ENCODE assay signal across 9 cellular contexts in the genomic region with DNA sequence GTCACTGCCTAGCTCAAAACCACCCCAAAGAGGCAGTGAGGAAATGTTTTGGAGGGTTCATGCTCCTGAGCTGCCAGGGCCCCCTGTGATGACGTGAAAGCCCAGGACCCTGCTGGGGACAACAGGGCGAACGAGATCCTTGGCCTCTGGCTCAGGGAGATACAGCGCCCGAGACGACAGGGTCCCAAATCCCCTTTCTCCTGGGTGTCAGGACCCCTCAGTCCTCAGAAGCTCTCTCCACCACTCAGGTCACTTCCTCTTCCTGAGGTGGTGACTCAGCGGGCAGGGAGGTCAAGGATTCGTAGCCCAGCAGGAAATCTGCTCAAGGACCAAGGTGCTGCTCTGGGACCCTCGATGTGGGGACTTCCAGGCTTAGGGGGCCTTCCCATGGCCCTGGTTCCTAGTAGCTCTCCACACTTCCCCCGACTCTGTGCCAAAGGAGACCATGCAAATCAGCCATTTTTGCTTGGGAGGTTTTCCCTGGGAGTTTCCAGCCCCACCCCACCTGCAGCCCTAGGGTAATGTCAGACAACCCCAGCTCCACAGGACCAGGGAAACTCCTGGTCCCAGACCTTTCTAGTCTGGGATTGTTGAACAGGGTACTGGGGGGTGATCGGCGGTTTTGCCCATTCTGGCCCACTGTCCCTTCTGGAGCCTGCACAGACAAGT. TPM values are rescaled to one million over a fixed set of nuclear protein-coding genes. Genes with fewer than 3 reads are reported as not detected.
A peak's percentile ranks its signal among the peaks of the same experiment; 100 is the strongest.
DNase-seq lines count a peak whose midpoint lies in the region; ATAC-seq and TF ChIP-seq lines count a peak whose summit lies in the region.
"Had no signal": no experiment of that assay in that cellular context is flagged by ENCODE, and none has a peak within 500 bp of the region (broad histone marks: within the 10 kb centered on the region; RNA-seq: fewer than 3 reads in every experiment).

No MANE protein-coding gene starts in this region.

- H3K27ac Mint-ChIP-seq in endothelial cell (ENCODE audit: unreplicated experiment): peak overlapping the region; percentile 70

- H3K27me3 ChIP-seq in Panc1 (ENCODE audit: control insufficient read depth, insufficient read depth, low read length) (no peaks in the 10 kb centered on the region), prostate gland (replicated peaks; ENCODE audit: insufficient read depth) (no peaks in the 10 kb centered on the region)

- H3K9me3 ChIP-seq in Panc1 (ENCODE audit: control insufficient read depth, insufficient read depth, low read depth, low read length) (no peaks in the 10 kb centered on the region), prostate gland (no peaks in the 10 kb centered on the region)

- H3K36me3 ChIP-seq in Panc1 (ENCODE audit: control insufficient read depth, insufficient read depth, low read length) (peaks cover 3% of the 10 kb centered on the region; the same call in 1 of the 2 replicates), prostate gland (no peaks in the 10 kb centered on the region)

- H3K27me3 Mint-ChIP-seq in endothelial cell (ENCODE audit: unreplicated experiment): peaks cover 14% of the 10 kb centered on the region

- CTCF ChIA-PET in Panc1 (lab: Charles Lee): interaction anchor here (1.9 kb wide), 1 partner anchor 17 kb away, joined by 9 read pairs; no protein-coding TSS in a partner anchor

- TF ChIP-seq POLR2A in prostate gland (IDR thresholded peaks at IDR 0.05): no peak

- H3K36me3 Mint-ChIP-seq in endothelial cell (ENCODE audit: low read depth, unreplicated experiment): no peaks in the 10 kb centered on the region

- H3K4me3 Mint-ChIP-seq in endothelial cell (ENCODE audit: unreplicated experiment): no peak overlapping the region

- intact Hi-C loops in Panc1 (cut with micrococcal nuclease; ENCODE audit: unreplicated experiment): no loop called here
- intact Hi-C loops in prostate gland (cut with DNase I): no loop called here

- BruUV-seq in Panc1 (replicated peaks; lab: Mats Ljungman, UMichigan): no TSS peak

- TF ChIP-seq CTCF in Panc1 (IDR thresholded peaks at IDR 0.05): no peak
- no peak for TF ChIP-seq CTCF in endothelial cell (IDR thresholded peaks at IDR 0.05; ENCODE audit: unreplicated experiment)
- TF ChIP-seq CTCF in prostate gland (IDR thresholded peaks at IDR 0.05): no peak

- peaks cover 34% of the 10 kb centered on the region for H3K4me1 Mint-ChIP-seq in endothelial cell (ENCODE audit: unreplicated experiment)

- DNase-seq in EL (peak; percentile 58), Panc1 (ENCODE audit: low read depth, low spot score) (no peak), endothelial cell (ENCODE audit: low spot score) (no peak), prostate gland (ENCODE audit: low spot score) (no peak), NCI-H1105 (lab: John Stamatoyannopoulos, UW) (no peak), NCI-H524 treated with DMSO at 0.1 percent for 48 hours (lab: John Stamatoyannopoulos, UW) (no peak), iPS-NIHi7 (ENCODE audit: extremely low spot score) (no peak)

- H3K4me3 ChIP-seq in Panc1 (ENCODE audit: low read depth in 2 of 2, low read length in 2 of 2): peak overlapping the region; percentile 1 to 43; a peak in 1 of 4 replicates
- H3K4me3 ChIP-seq in prostate gland: no peak overlapping the region

- in situ Hi-C loops in Panc1 (cut with HindIII; ENCODE audit: low pct_unique_long_range_greater_than_20kb, low sequenced_read_pairs): no loop called here

- H3K4me1 ChIP-seq in Panc1 (ENCODE audit: control insufficient read depth, insufficient read depth, low read length): peaks cover 97% of the 10 kb centered on the region
- peaks cover 83% of the 10 kb centered on the region for H3K4me1 ChIP-seq in prostate gland (replicated peaks)

- H3K9me3 Mint-ChIP-seq in endothelial cell (ENCODE audit: unreplicated experiment): no peaks in the 10 kb centered on the region

- 31% methylated on average over 12 of the region's 12 CpGs for WGBS in prostate gland

- H3K27ac ChIP-seq in Panc1 (ENCODE audit: low read length) (peak overlapping the region; percentile 99), prostate gland (peak overlapping the region; percentile 92 to 97)

- no peak for ATAC-seq in Panc1
- no peak for ATAC-seq in HG03159 (IDR thresholded peaks at IDR 0.05; ENCODE audit: unreplicated experiment)

- POLR2A ChIA-PET in Panc1 (lab: Charles Lee): interaction anchor here (0.7 to 1.7 kb wide), 3 partner anchors 10 to 13 kb away, joined by 3 to 11 read pairs (median 6); a partner anchor contains a TSS

RNA-seq across cellular contexts. Expression of a gene that starts 12.8 kb away (rescaled TPM):
- total RNA-seq in Panc1 (2021; ENCODE audit: unreplicated experiment): 234 TPM
- polyA plus RNA-seq in Panc1 (2012; ENCODE audit: insufficient read length): 207 TPM
- total RNA-seq in endothelial cell (ENCODE audit: unreplicated experiment): 16.5 TPM
- 10 to 100 TPM; 46.6 to 56.8 TPM for total RNA-seq in prostate gland

RNA-seq across cellular contexts. Expression of a gene that starts 29.2 kb away (rescaled TPM):
- total RNA-seq in Panc1 (2021; ENCODE audit: unreplicated experiment) (not detected), endothelial cell (ENCODE audit: unreplicated experiment) (not detected), prostate gland (under 1 TPM in 1 of 2 donors, not detected in 1; 0.17 TPM)
- not detected for polyA plus RNA-seq in Panc1 (2012; ENCODE audit: insufficient read length)
- total RNA-seq: pulmonary artery endothelial cell had no signal

RNA-seq across cellular contexts. Expression of a gene that starts 43.2 kb away (rescaled TPM):
- total RNA-seq in Panc1 (2021; ENCODE audit: unreplicated experiment): 0.92 TPM
- polyA plus RNA-seq in Panc1 (2012; ENCODE audit: insufficient read length): 4.6 TPM
- total RNA-seq in endothelial cell (ENCODE audit: unreplicated experiment): not detected
- not detected for total RNA-seq in prostate gland
- total RNA-seq: pulmonary artery endothelial cell had no signal

RNA-seq across cellular contexts. Expression of a gene that starts 58.7 kb away (rescaled TPM):
- total RNA-seq in Panc1 (2021; ENCODE audit: unreplicated experiment) (not detected), endothelial cell (ENCODE audit: unreplicated experiment) (not detected), prostate gland (1 to 10 TPM in 1 of 2 donors, not detected in 1; 1.8 TPM)
- not detected for polyA plus RNA-seq in Panc1 (2012; ENCODE audit: insufficient read length)
- total RNA-seq: pulmonary artery endothelial cell had no signal

Comparison
In these comparisons a context has a peak if more than half of its experiments do, and no peak if none do; other contexts are left out.
1. H3K4me3 ChIP-seq: peak in Panc1 (2 of 2); none in prostate gland (0 of 2).